In the genomic region with DNA sequence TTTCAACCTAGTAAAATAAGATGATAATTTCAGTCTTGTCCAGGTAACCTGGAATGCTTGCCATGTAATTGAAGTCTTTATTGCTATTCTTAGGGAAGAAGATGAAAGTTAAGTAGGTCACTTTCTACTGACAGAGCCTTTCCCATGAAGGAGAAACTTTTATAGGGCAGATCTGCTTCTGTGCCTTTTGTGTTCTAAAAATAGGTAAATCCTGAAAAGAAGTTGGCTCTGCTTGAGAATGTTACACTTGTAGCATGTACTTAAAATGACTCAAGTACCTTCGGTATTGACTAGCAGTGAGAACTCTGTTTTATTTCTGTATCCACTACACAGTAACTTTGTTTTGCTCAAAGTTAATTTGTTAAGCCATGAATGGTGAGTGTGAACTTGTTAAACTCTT, we compare ENCODE assay signal across 14 cellular contexts. TPM values are rescaled to one million over a fixed set of nuclear protein-coding genes. Genes with fewer than 3 reads are reported as not detected.
DNase-seq lines count a peak whose midpoint lies in the region; ATAC-seq, FAIRE-seq and TF ChIP-seq lines count a peak whose summit lies in the region.
"Had no signal": no experiment of that assay in that cellular context is flagged by ENCODE, and none has a peak within 500 bp of the region (broad histone marks: within the 10 kb centered on the region; RNA-seq: fewer than 3 reads in every experiment).

No MANE protein-coding gene starts in this region.

- no peaks in the 10 kb centered on the region for H3K27me3 Mint-ChIP-seq in astrocyte (ENCODE audit: low read depth, unreplicated experiment)
- peaks cover 2% of the 10 kb centered on the region for H3K27me3 Mint-ChIP-seq in activated T-cell treated with anti-CD3 and anti-CD28 coated beads, Interleukin-2, amount 50 U/mL, for 72 hours (ENCODE audit: low read depth)
- no peaks in the 10 kb centered on the region for H3K27me3 Mint-ChIP-seq in activated CD4-positive, alpha-beta memory T cell treated with anti-CD3 and anti-CD28 coated beads for 36 hours
- H3K27me3 Mint-ChIP-seq: stimulated activated naive B cell treated with anti-CD40 and anti-IgM and Interleukin-4, amounts not matched to agents 10 μg/mL and 1 μg/mL and 100 μg/mL, for 72 hours had no signal

- H3K4me3 Mint-ChIP-seq in astrocyte (ENCODE audit: unreplicated experiment): peak overlapping the region; percentile 40
- H3K4me3 Mint-ChIP-seq in activated T-cell treated with anti-CD3 and anti-CD28 coated beads, Interleukin-2, amount 50 U/mL, for 72 hours: no peak overlapping the region
- H3K4me3 Mint-ChIP-seq in activated CD4-positive, alpha-beta memory T cell treated with anti-CD3 and anti-CD28 coated beads for 36 hours: no peak overlapping the region
- H3K4me3 Mint-ChIP-seq: stimulated activated naive B cell treated with anti-CD40 and anti-IgM and Interleukin-4, amounts not matched to agents 10 μg/mL and 1 μg/mL and 100 μg/mL, for 72 hours had no signal

- ATAC-seq in activated T-cell treated with anti-CD3 and anti-CD28 coated beads, Interleukin-2, amount 50 U/mL, for 72 hours (replicated peaks in 1 of 2): no peak
- ATAC-seq: stimulated activated naive B cell treated with anti-CD40 and anti-IgM and Interleukin-4, amounts not matched to agents 10 μg/mL and 1 μg/mL and 100 μg/mL, for 72 hours had no signal

- peak overlapping the region; percentile 69 for H3K4me2 ChIP-seq in astrocyte (ENCODE audit: low read length)
- H3K4me2 ChIP-seq: BLaER1, KMS-11 had no signal

- H3K27me3 ChIP-seq in HUES48 (ENCODE audit: control insufficient read depth, insufficient read depth, low read length) (no peaks in the 10 kb centered on the region), astrocyte (ENCODE audit: insufficient read depth, low read length) (no peaks in the 10 kb centered on the region), left ventricle myocardium inferior (ENCODE audit: low read depth) (peaks cover 17% of the 10 kb centered on the region)
- H3K27me3 ChIP-seq: BLaER1 had no signal

- H3K9ac ChIP-seq in HUES48 (ENCODE audit: low read depth, low read length) (no peak overlapping the region), astrocyte (ENCODE audit: low read length) (peak overlapping the region; percentile 71)
- H3K9ac ChIP-seq: BLaER1, KMS-11 had no signal

- DNase-seq in astrocyte (ENCODE audit: low read depth) (peak; percentile 76), left ventricle myocardium inferior (no peak), renal cortical epithelial cell (ENCODE audit: low read depth) (peak; percentile 78), AG20443 (ENCODE audit: low spot score) (no peak), cerebellar nuclear complex (lab: John Stamatoyannopoulos, UW) (no peak)
- no peak for DNase-seq in activated T-cell treated with anti-CD3 and anti-CD28 coated beads, Interleukin-2, amount 50 U/mL, for 72 hours
- DNase-seq in activated CD4-positive, alpha-beta memory T cell treated with anti-CD3 and anti-CD28 coated beads for 36 hours: no peak
- DNase-seq: activated gamma-delta T cell treated with Interleukin-2 at 50 U/mL for 16 hours; DND-41; stimulated activated CD4-positive, alpha-beta T cell treated with anti-CD3 and anti-CD28 coated beads, Interleukin-4, amount 100 ng/mL, for 4 hours; stimulated activated naive B cell treated with anti-CD40 and anti-IgM and Interleukin-4, amounts not matched to agents 10 μg/mL and 1 μg/mL and 100 μg/mL, for 72 hours had no signal

- CTCF ChIA-PET in activated CD4-positive, alpha-beta memory T cell treated with anti-CD3 and anti-CD28 coated beads for 36 hours (lab: Charles Lee): no interaction called here

- no peak overlapping the region; the same call in 1 of the 2 replicates for H3K4me3 ChIP-seq in HUES48 (ENCODE audit: low read depth, low read length)
- H3K4me3 ChIP-seq in astrocyte (ENCODE audit: insufficient read depth, low read depth, low read length): peak overlapping the region; percentile 2
- no peak overlapping the region for H3K4me3 ChIP-seq in left ventricle myocardium inferior
- H3K4me3 ChIP-seq: BLaER1 had no signal

- no peak overlapping the region for H2AFZ ChIP-seq in astrocyte (ENCODE audit: low read depth, low read length)

- H3K79me2 ChIP-seq in astrocyte (ENCODE audit: insufficient read depth, low read length): peaks cover 50% of the 10 kb centered on the region

- H3K27ac Mint-ChIP-seq in astrocyte (ENCODE audit: unreplicated experiment): peak overlapping the region; percentile 59
- H3K27ac Mint-ChIP-seq in activated T-cell treated with anti-CD3 and anti-CD28 coated beads, Interleukin-2, amount 50 U/mL, for 72 hours: no peak overlapping the region
- no peak overlapping the region for H3K27ac Mint-ChIP-seq in activated CD4-positive, alpha-beta memory T cell treated with anti-CD3 and anti-CD28 coated beads for 36 hours
- H3K27ac Mint-ChIP-seq: stimulated activated naive B cell treated with anti-CD40 and anti-IgM and Interleukin-4, amounts not matched to agents 10 μg/mL and 1 μg/mL and 100 μg/mL, for 72 hours had no signal

- no peaks in the 10 kb centered on the region for H3K9me3 Mint-ChIP-seq in astrocyte (ENCODE audit: unreplicated experiment)
- no peaks in the 10 kb centered on the region for H3K9me3 Mint-ChIP-seq in activated T-cell treated with anti-CD3 and anti-CD28 coated beads, Interleukin-2, amount 50 U/mL, for 72 hours
- H3K9me3 Mint-ChIP-seq in activated CD4-positive, alpha-beta memory T cell treated with anti-CD3 and anti-CD28 coated beads for 36 hours: no peaks in the 10 kb centered on the region
- H3K9me3 Mint-ChIP-seq: stimulated activated naive B cell treated with anti-CD40 and anti-IgM and Interleukin-4, amounts not matched to agents 10 μg/mL and 1 μg/mL and 100 μg/mL, for 72 hours had no signal

- H3K36me3 ChIP-seq in HUES48 (ENCODE audit: control insufficient read depth, insufficient read depth, low read length) (peaks cover 32% of the 10 kb centered on the region), astrocyte (ENCODE audit: insufficient read depth, low read length) (peaks cover 47% of the 10 kb centered on the region), left ventricle myocardium inferior (peaks cover 29% of the 10 kb centered on the region)

- intact Hi-C loops in left ventricle myocardium inferior (cut with micrococcal nuclease): no loop called here
- intact Hi-C loops in activated CD4-positive, alpha-beta memory T cell treated with anti-CD3 and anti-CD28 coated beads for 36 hours (cut with micrococcal nuclease): no loop called here

- H3K36me3 Mint-ChIP-seq in astrocyte (ENCODE audit: low read depth, unreplicated experiment): peaks cover 33% of the 10 kb centered on the region
- H3K36me3 Mint-ChIP-seq in activated T-cell treated with anti-CD3 and anti-CD28 coated beads, Interleukin-2, amount 50 U/mL, for 72 hours (ENCODE audit: insufficient read depth in 2 of 2): peaks cover 0 to 3% of the 10 kb centered on the region in 2 donors
- H3K36me3 Mint-ChIP-seq in activated CD4-positive, alpha-beta memory T cell treated with anti-CD3 and anti-CD28 coated beads for 36 hours: peaks cover 28% of the 10 kb centered on the region

- FAIRE-seq in astrocyte (lab: Jason Lieb, UNC): no peak

- H3K27ac ChIP-seq in HUES48 (ENCODE audit: low read depth, low read length) (peak overlapping the region; percentile 87), astrocyte (ENCODE audit: low read depth, low read length) (peak overlapping the region; percentile 78), left ventricle myocardium inferior (replicated peaks) (peak overlapping the region; percentile 17)
- H3K27ac ChIP-seq: BLaER1, KMS-11 had no signal

- H3K4me1 Mint-ChIP-seq in astrocyte (ENCODE audit: low read depth, unreplicated experiment): peaks cover 79% of the 10 kb centered on the region
- peaks cover 36% of the 10 kb centered on the region for H3K4me1 Mint-ChIP-seq in activated T-cell treated with anti-CD3 and anti-CD28 coated beads, Interleukin-2, amount 50 U/mL, for 72 hours (ENCODE audit: low read depth)
- H3K4me1 Mint-ChIP-seq in activated CD4-positive, alpha-beta memory T cell treated with anti-CD3 and anti-CD28 coated beads for 36 hours (ENCODE audit: low read depth): peaks cover 26% of the 10 kb centered on the region

- POLR2A ChIA-PET in activated CD4-positive, alpha-beta memory T cell treated with anti-CD3 and anti-CD28 coated beads for 36 hours (lab: Charles Lee): no interaction called here

- TF ChIP-seq CTCF in astrocyte (IDR thresholded peaks at IDR 0.05; ENCODE audit: insufficient read depth, low read depth, low read length) (no peak), left ventricle myocardium inferior (IDR thresholded peaks at IDR 0.05; ENCODE audit: borderline replicate concordance) (no peak)

- no peaks in the 10 kb centered on the region for H4K20me1 ChIP-seq in astrocyte (ENCODE audit: insufficient read depth, low read length)

- H3K9me3 ChIP-seq in HUES48 (ENCODE audit: control insufficient read depth, insufficient read depth, low read length) (no peaks in the 10 kb centered on the region), astrocyte (ENCODE audit: insufficient read depth, low read depth, low read length) (no peaks in the 10 kb centered on the region), left ventricle myocardium inferior (replicated peaks) (peaks cover 5% of the 10 kb centered on the region)
- H3K9me3 ChIP-seq: BLaER1 had no signal

- peaks cover 54% of the 10 kb centered on the region for H3K4me1 ChIP-seq in HUES48 (ENCODE audit: control insufficient read depth, insufficient read depth, low read length)
- peaks cover 36% of the 10 kb centered on the region for H3K4me1 ChIP-seq in astrocyte (ENCODE audit: insufficient read depth, low read length)
- peaks cover 44% of the 10 kb centered on the region for H3K4me1 ChIP-seq in left ventricle myocardium inferior

RNA-seq across cellular contexts. Expression of gene SEPTIN11, which starts 52.8 kb away (rescaled TPM):
- total RNA-seq in astrocyte: 621 and 623 TPM in 2 replicates
- 30.1 TPM for total RNA-seq in left ventricle myocardium inferior
- 147 and 232 TPM in 2 replicates for total RNA-seq in renal cortical epithelial cell
- total RNA-seq in activated T-cell treated with anti-CD3 and anti-CD28 coated beads, Interleukin-2, amount 50 U/mL, for 72 hours: 10 to 100 TPM; 10.5 to 13.2 TPM
- total RNA-seq in activated CD4-positive, alpha-beta memory T cell treated with anti-CD3 and anti-CD28 coated beads for 36 hours: 10 to 100 TPM; 28.3 to 33.6 TPM

Comparison
In these comparisons a context has a peak if more than half of its experiments do, and no peak if none do; other contexts are left out.
1. H3K27ac ChIP-seq: peak in every context shown above with its lines; median percentile 87 in HUES48; 78 in astrocyte; 17 in left ventricle myocardium inferior.
2. DNase-seq: peak in astrocyte (single experiment) and renal cortical epithelial cell (single experiment); none in left ventricle myocardium inferior (single experiment), activated T-cell treated with anti-CD3 and anti-CD28 coated beads, Interleukin-2, amount 50 U/mL, for 72 hours (0 of 2), AG20443 (single experiment), cerebellar nuclear complex (0 of 2) and activated CD4-positive, alpha-beta memory T cell treated with anti-CD3 and anti-CD28 coated beads for 36 hours (single experiment).